Comparison of ENCODE assay signal across 10 cellular contexts in genomic region chr1:15283500-15283899, GRCh38. TPM values are rescaled to one million over a fixed set of nuclear protein-coding genes. Genes with fewer than 3 reads are reported as not detected.
DNase-seq lines count a peak whose midpoint lies in the region; ATAC-seq and TF ChIP-seq lines count a peak whose summit lies in the region.
"Had no signal": no experiment of that assay in that cellular context is flagged by ENCODE, and none has a peak within 500 bp of the region (broad histone marks: within the 10 kb centered on the region; RNA-seq: fewer than 3 reads in every experiment).

No MANE protein-coding gene starts in this region.

- no peaks in the 10 kb centered on the region for H3K4me1 ChIP-seq in right cardiac atrium (ENCODE audit: control insufficient read depth, insufficient read depth, low read length)
- H3K4me1 ChIP-seq in psoas muscle: no peaks in the 10 kb centered on the region

- H3K36me3 ChIP-seq in psoas muscle (ENCODE audit: insufficient read depth in 1 of 2, low read depth in 1 of 2): no peaks in the 10 kb centered on the region

- WGBS in right cardiac atrium: 58% methylated on average over 2 of the region's 2 CpGs
- WGBS in psoas muscle, 3 donors: 51 to 75% (median 75%) methylated on average over 2 of the region's 2 CpGs

- H3K27me3 ChIP-seq in right cardiac atrium (ENCODE audit: control insufficient read depth, insufficient read depth): no peaks in the 10 kb centered on the region
- H3K27me3 ChIP-seq in psoas muscle (ENCODE audit: insufficient read depth in 3 of 3, low read length in 2 of 3): peaks cover 0 to 17% (median 0%) of the 10 kb centered on the region in 3 donors

- peak; percentile 32 for TF ChIP-seq CTCF in astrocyte of the cerebellum (IDR thresholded peaks at IDR 0.05; ENCODE audit: low read depth, low read length, missing control alignments)
- TF ChIP-seq CTCF in psoas muscle (IDR thresholded peaks at IDR 0.05): no peak

- H3K27ac ChIP-seq in right cardiac atrium (ENCODE audit: low read length) (peak overlapping the region; percentile 86), psoas muscle (no peak overlapping the region)

- intact Hi-C loops in right cardiac atrium (cut with DNase I): no loop called here
- intact Hi-C loops in psoas muscle (cut with DNase I): no loop called here
- intact Hi-C loops in posterior vena cava (cut with DNase I): no loop called here

- DNase-seq in AG08396 (ENCODE audit: low spot score) (peak; percentile 57), HT1080 (ENCODE audit: low read depth) (peak; percentile 42), astrocyte of the cerebellum (ENCODE audit: low read depth) (no peak), right cardiac atrium (peak in 2 of 3 donors; percentile 55 to 66), psoas muscle (no peak), posterior vena cava (ENCODE audit: low spot score) (no peak)
- DNase-seq in stimulated activated naive CD4-positive, alpha-beta T cell (lab: John Stamatoyannopoulos, UW): no peak
- DNase-seq: CD4-positive, alpha-beta memory T cell; NCI-H187 treated with DMSO at 0.1 percent for 48 hours had no signal

- in situ Hi-C loops in astrocyte of the cerebellum (cut with HindIII; ENCODE audit: low sequenced_read_pairs): loop anchor here (5.0 to 25.0 kb wide), 2 partner anchors 71 to 146 kb away; no protein-coding TSS in a partner anchor

- no peak overlapping the region for H3K4me3 ChIP-seq in astrocyte of the cerebellum (ENCODE audit: low read depth, low read length)
- H3K4me3 ChIP-seq in right cardiac atrium (ENCODE audit: low read length): no peak overlapping the region
- no peak overlapping the region for H3K4me3 ChIP-seq in psoas muscle

- ATAC-seq in right cardiac atrium (peak; percentile 82 to 84), GM21367 (IDR thresholded peaks at IDR 0.05; ENCODE audit: unreplicated experiment) (no peak), psoas muscle (no peak)

- H3K9me3 ChIP-seq in right cardiac atrium (ENCODE audit: control insufficient read depth, low read length) (no peaks in the 10 kb centered on the region), psoas muscle (no peaks in the 10 kb centered on the region)

RNA-seq across cellular contexts. Expression of gene FHAD1, which starts 36.5 kb away (rescaled TPM):
- total RNA-seq in HT1080 (2014; rRNA removed; shearing (Covaris generic)): 0.87 and 1.4 TPM in 2 replicates
- 0.20 and 0.45 TPM in 2 replicates for polyA plus RNA-seq in HT1080 (2015; cell fraction: cytosol; rRNA removed)
- polyA plus RNA-seq in HT1080 (2015; cell fraction: nucleus; rRNA removed): 0.74 TPM in 2 replicates
- total RNA-seq in right cardiac atrium: 1 to 10 TPM in 1 of 4 donors, under 1 TPM in 2, not detected in 1; 0.06 to 1.0 (median 0.09) TPM
- polyA plus RNA-seq in right cardiac atrium: 0.25 TPM
- under 1 TPM in 2 of 4 donors, not detected in 2; 0.06 to 0.24 TPM for total RNA-seq in psoas muscle
- polyA plus RNA-seq in psoas muscle: under 1 TPM in 1 of 3 donors, not detected in 2; 0.03 TPM
- under 1 TPM in 1 of 2 donors, not detected in 1; 0.43 TPM for total RNA-seq in posterior vena cava
- total RNA-seq: CD4-positive, alpha-beta memory T cell had no signal

Comparison
In these comparisons a context has a peak if more than half of its experiments do, and no peak if none do; other contexts are left out.
1. DNase-seq: peak in AG08396 (single experiment), HT1080 (single experiment) and right cardiac atrium (2 of 3); none in astrocyte of the cerebellum (single experiment), stimulated activated naive CD4-positive, alpha-beta T cell (0 of 6), psoas muscle (0 of 2) and posterior vena cava (single experiment).
2. ATAC-seq: peak in right cardiac atrium (2 of 2); none in GM21367 (single experiment) and psoas muscle (0 of 4).